Comparison of ENCODE assay signal across 1 cellular context in the genomic region with DNA sequence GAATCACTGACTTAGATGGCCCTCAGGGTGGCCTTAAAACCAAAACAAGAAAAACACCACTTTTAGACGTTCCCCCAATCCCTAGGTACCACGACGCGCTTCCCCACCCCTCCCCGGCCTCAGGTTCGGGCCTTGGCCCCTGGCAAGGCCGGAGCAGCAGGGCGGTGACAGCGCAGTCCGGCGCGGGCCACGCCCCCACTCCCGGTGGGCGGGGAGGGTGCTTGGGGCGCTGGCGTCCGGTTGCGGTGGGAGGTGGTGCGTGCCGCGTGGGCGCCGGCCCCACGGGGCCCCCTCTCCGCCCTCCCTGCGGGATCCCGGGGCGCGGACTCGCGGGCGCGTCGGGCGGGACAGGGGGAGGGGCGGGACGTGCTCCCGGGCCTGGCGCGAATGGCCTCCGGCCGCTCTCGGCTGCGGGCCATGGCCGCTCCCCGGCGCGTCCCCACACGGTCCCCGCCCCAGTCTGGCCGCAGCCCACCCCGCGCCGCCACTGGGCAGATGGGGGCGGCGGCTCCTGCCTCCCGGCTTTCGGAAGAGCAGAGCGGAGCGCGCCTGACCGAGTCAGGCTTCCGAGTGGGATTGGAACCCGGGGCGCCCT.
A peak's percentile ranks its signal among the peaks of the same experiment; 100 is the strongest.
TF ChIP-seq lines count a peak whose summit lies in the region.

No MANE protein-coding gene starts in this region.

TF ChIP-seq in HepG2, 621 proteins besides CTCF, POLR2A, EP300 and RAD21 (continued from another document and continues in another):
- TF ChIP-seq TAF1 (CRISPR knock-in tag; IDR thresholded peaks at IDR 0.05) = no peak; the same call in 1 of the 2 replicates
- TF ChIP-seq FOXO1 (CRISPR knock-in tag; IDR thresholded peaks at IDR 0.05) = no peak
- TF ChIP-seq POLR2AphosphoS2 (IDR thresholded peaks at IDR 0.05; ENCODE audit: low read depth, low read length) = no peak
- peak; percentile 28; the same call in 1 of the 2 replicates for TF ChIP-seq SAP130 (CRISPR knock-in tag; IDR thresholded peaks at IDR 0.05; ENCODE audit: low read depth)
- no peak for TF ChIP-seq U2AF1 (optimal IDR thresholded peaks at IDR 0.05; ENCODE audit: low read depth, low read length)
- no peak for TF ChIP-seq THYN1 (CRISPR knock-in tag; IDR thresholded peaks at IDR 0.05; ENCODE audit: borderline replicate concordance, low read depth)
- 0 out of 2 replicates have a peak, but pooled peaks have one; percentile 23 for TF ChIP-seq ZNF136 (CRISPR knock-in tag; IDR thresholded peaks at IDR 0.05; ENCODE audit: low read depth)
- TF ChIP-seq, protein P1, sequence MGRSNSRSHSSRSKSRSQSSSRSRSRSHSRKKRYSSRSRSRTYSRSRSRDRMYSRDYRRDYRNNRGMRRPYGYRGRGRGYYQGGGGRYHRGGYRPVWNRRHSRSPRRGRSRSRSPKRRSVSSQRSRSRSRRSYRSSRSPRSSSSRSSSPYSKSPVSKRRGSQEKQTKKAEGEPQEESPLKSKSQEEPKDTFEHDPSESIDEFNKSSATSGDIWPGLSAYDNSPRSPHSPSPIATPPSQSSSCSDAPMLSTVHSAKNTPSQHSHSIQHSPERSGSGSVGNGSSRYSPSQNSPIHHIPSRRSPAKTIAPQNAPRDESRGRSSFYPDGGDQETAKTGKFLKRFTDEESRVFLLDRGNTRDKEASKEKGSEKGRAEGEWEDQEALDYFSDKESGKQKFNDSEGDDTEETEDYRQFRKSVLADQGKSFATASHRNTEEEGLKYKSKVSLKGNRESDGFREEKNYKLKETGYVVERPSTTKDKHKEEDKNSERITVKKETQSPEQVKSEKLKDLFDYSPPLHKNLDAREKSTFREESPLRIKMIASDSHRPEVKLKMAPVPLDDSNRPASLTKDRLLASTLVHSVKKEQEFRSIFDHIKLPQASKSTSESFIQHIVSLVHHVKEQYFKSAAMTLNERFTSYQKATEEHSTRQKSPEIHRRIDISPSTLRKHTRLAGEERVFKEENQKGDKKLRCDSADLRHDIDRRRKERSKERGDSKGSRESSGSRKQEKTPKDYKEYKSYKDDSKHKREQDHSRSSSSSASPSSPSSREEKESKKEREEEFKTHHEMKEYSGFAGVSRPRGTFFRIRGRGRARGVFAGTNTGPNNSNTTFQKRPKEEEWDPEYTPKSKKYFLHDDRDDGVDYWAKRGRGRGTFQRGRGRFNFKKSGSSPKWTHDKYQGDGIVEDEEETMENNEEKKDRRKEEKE (IDR thresholded peaks at IDR 0.05) = no peak
- no peak for TF ChIP-seq ZNF605 (CRISPR knock-in tag; IDR thresholded peaks at IDR 0.05)
- TF ChIP-seq SIN3A (IDR thresholded peaks at IDR 0.05; ENCODE audit: borderline replicate concordance, low read depth, low read length) = 0 out of 2 replicates have a peak, but pooled peaks have one; percentile 38
- TF ChIP-seq, protein P2, sequence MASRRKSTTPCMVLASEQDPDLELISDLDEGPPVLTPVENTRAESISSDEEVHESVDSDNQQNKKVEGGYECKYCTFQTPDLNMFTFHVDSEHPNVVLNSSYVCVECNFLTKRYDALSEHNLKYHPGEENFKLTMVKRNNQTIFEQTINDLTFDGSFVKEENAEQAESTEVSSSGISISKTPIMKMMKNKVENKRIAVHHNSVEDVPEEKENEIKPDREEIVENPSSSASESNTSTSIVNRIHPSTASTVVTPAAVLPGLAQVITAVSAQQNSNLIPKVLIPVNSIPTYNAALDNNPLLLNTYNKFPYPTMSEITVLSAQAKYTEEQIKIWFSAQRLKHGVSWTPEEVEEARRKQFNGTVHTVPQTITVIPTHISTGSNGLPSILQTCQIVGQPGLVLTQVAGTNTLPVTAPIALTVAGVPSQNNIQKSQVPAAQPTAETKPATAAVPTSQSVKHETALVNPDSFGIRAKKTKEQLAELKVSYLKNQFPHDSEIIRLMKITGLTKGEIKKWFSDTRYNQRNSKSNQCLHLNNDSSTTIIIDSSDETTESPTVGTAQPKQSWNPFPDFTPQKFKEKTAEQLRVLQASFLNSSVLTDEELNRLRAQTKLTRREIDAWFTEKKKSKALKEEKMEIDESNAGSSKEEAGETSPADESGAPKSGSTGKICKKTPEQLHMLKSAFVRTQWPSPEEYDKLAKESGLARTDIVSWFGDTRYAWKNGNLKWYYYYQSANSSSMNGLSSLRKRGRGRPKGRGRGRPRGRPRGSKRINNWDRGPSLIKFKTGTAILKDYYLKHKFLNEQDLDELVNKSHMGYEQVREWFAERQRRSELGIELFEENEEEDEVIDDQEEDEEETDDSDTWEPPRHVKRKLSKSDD (CRISPR knock-in tag; IDR thresholded peaks at IDR 0.05; ENCODE audit: low read depth) = peak; percentile 41; the same call in 1 of the 2 replicates
- peak; percentile 12; the same call in 1 of the 2 replicates for TF ChIP-seq MTA1 (CRISPR knock-in tag; IDR thresholded peaks at IDR 0.05; ENCODE audit: borderline replicate concordance)
- TF ChIP-seq, protein P3, sequence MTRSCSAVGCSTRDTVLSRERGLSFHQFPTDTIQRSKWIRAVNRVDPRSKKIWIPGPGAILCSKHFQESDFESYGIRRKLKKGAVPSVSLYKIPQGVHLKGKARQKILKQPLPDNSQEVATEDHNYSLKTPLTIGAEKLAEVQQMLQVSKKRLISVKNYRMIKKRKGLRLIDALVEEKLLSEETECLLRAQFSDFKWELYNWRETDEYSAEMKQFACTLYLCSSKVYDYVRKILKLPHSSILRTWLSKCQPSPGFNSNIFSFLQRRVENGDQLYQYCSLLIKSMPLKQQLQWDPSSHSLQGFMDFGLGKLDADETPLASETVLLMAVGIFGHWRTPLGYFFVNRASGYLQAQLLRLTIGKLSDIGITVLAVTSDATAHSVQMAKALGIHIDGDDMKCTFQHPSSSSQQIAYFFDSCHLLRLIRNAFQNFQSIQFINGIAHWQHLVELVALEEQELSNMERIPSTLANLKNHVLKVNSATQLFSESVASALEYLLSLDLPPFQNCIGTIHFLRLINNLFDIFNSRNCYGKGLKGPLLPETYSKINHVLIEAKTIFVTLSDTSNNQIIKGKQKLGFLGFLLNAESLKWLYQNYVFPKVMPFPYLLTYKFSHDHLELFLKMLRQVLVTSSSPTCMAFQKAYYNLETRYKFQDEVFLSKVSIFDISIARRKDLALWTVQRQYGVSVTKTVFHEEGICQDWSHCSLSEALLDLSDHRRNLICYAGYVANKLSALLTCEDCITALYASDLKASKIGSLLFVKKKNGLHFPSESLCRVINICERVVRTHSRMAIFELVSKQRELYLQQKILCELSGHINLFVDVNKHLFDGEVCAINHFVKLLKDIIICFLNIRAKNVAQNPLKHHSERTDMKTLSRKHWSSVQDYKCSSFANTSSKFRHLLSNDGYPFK (CRISPR knock-in tag; IDR thresholded peaks at IDR 0.05; ENCODE audit: borderline replicate concordance) = no peak
- no peak for TF ChIP-seq ZNF557 (CRISPR knock-in tag; IDR thresholded peaks at IDR 0.05)
- no peak for TF ChIP-seq ZNF792 (CRISPR knock-in tag; IDR thresholded peaks at IDR 0.05)
- no peak for TF ChIP-seq ARID2 (CRISPR knock-in tag; IDR thresholded peaks at IDR 0.05; ENCODE audit: borderline replicate concordance)
- TF ChIP-seq, protein P4, sequence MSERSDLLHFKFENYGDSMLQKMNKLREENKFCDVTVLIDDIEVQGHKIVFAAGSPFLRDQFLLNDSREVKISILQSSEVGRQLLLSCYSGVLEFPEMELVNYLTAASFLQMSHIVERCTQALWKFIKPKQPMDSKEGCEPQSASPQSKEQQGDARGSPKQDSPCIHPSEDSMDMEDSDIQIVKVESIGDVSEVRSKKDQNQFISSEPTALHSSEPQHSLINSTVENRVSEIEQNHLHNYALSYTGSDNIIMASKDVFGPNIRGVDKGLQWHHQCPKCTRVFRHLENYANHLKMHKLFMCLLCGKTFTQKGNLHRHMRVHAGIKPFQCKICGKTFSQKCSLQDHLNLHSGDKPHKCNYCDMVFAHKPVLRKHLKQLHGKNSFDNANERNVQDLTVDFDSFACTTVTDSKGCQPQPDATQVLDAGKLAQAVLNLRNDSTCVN (CRISPR knock-in tag; IDR thresholded peaks at IDR 0.05; ENCODE audit: borderline replicate concordance) = no peak
- no peak for TF ChIP-seq ZNF879 (CRISPR knock-in tag; IDR thresholded peaks at IDR 0.05)
- TF ChIP-seq NFKB2 (CRISPR knock-in tag; IDR thresholded peaks at IDR 0.05; ENCODE audit: borderline replicate concordance) = peak; percentile 53; the same call in 1 of the 2 replicates
- TF ChIP-seq JUN (CRISPR knock-in tag; IDR thresholded peaks at IDR 0.05) = no peak
- TF ChIP-seq, protein P5, sequence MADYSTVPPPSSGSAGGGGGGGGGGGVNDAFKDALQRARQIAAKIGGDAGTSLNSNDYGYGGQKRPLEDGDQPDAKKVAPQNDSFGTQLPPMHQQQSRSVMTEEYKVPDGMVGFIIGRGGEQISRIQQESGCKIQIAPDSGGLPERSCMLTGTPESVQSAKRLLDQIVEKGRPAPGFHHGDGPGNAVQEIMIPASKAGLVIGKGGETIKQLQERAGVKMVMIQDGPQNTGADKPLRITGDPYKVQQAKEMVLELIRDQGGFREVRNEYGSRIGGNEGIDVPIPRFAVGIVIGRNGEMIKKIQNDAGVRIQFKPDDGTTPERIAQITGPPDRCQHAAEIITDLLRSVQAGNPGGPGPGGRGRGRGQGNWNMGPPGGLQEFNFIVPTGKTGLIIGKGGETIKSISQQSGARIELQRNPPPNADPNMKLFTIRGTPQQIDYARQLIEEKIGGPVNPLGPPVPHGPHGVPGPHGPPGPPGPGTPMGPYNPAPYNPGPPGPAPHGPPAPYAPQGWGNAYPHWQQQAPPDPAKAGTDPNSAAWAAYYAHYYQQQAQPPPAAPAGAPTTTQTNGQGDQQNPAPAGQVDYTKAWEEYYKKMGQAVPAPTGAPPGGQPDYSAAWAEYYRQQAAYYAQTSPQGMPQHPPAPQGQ (CRISPR knock-in tag; IDR thresholded peaks at IDR 0.05; ENCODE audit: borderline replicate concordance) = no peak
- no peak for TF ChIP-seq RFX3 (CRISPR knock-in tag; IDR thresholded peaks at IDR 0.05)
- TF ChIP-seq HOXD1 (CRISPR knock-in tag; IDR thresholded peaks at IDR 0.05) = 0 out of 2 replicates have a peak, but pooled peaks have one; percentile 58
- no peak for TF ChIP-seq BHLHE40 (IDR thresholded peaks at IDR 0.05; ENCODE audit: low read length)
- TF ChIP-seq TEAD3 (CRISPR knock-in tag; optimal IDR thresholded peaks at IDR 0.05; ENCODE audit: borderline replicate concordance) = no peak
- TF ChIP-seq, protein P6, sequence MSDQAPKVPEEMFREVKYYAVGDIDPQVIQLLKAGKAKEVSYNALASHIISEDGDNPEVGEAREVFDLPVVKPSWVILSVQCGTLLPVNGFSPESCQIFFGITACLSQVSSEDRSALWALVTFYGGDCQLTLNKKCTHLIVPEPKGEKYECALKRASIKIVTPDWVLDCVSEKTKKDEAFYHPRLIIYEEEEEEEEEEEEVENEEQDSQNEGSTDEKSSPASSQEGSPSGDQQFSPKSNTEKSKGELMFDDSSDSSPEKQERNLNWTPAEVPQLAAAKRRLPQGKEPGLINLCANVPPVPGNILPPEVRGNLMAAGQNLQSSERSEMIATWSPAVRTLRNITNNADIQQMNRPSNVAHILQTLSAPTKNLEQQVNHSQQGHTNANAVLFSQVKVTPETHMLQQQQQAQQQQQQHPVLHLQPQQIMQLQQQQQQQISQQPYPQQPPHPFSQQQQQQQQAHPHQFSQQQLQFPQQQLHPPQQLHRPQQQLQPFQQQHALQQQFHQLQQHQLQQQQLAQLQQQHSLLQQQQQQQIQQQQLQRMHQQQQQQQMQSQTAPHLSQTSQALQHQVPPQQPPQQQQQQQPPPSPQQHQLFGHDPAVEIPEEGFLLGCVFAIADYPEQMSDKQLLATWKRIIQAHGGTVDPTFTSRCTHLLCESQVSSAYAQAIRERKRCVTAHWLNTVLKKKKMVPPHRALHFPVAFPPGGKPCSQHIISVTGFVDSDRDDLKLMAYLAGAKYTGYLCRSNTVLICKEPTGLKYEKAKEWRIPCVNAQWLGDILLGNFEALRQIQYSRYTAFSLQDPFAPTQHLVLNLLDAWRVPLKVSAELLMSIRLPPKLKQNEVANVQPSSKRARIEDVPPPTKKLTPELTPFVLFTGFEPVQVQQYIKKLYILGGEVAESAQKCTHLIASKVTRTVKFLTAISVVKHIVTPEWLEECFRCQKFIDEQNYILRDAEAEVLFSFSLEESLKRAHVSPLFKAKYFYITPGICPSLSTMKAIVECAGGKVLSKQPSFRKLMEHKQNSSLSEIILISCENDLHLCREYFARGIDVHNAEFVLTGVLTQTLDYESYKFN (CRISPR knock-in tag; conservative IDR thresholded peaks at IDR 0.05) = 0 out of 2 replicates have a peak, but pooled peaks have one; percentile 11
- no peak for TF ChIP-seq CHD2 (IDR thresholded peaks at IDR 0.05; ENCODE audit: low read depth, low read length)
- no peak for TF ChIP-seq ZNF781 (CRISPR knock-in tag; IDR thresholded peaks at IDR 0.05; ENCODE audit: borderline replicate concordance, not compliant biosample characterization)
- TF ChIP-seq PCBP1 (IDR thresholded peaks at IDR 0.05; ENCODE audit: borderline replicate concordance, low read depth, low read length) = no peak
